ENCODE assay signal across 11 cellular contexts in the genomic region with DNA sequence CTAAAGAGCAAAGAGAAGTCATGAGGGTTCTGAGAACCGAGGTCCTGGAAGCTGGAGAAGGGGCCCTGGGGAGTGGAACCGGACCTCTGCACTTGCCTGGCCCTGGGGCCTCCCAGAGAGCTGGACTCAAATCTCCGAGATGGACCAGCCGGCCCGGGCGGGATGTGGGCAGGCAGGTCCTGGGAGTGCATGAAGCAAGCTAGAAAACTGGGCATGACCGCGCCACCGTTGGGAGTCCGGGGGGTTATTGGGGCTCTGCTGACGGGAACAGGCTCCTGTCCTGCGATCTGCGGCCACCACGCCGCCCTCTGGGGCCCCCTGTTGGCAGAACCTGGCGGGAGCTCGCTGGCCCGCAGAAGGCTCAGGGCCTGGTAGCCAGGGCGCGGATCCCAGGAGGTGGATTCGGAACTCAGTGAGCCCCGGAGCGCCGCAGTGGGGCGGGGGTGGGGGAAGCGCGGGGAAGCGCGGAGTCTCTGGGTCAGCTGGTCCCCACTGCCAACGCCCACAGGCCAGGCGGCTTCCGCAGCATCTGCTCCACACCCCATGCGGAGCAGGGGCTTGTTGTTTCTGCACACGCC.
A peak's percentile ranks its signal among the peaks of the same experiment; 100 is the strongest.
DNase-seq lines count a peak whose midpoint lies in the region; TF ChIP-seq lines count a peak whose summit lies in the region.
"Had no signal": no experiment of that assay in that cellular context is flagged by ENCODE, and none has a peak within 500 bp of the region (broad histone marks: within the 10 kb centered on the region; RNA-seq: fewer than 3 reads in every experiment).

No MANE protein-coding gene starts in this region.

- H3F3A ChIP-seq in neural progenitor cell (ENCODE audit: low read depth): peaks cover 26% of the 10 kb centered on the region

- peak overlapping the region; percentile 71 for H3K4me3 Mint-ChIP-seq in neural progenitor cell

- no peak overlapping the region for H2AFZ ChIP-seq in neural progenitor cell (replicated peaks)

- TF ChIP-seq POLR2A in sigmoid colon (IDR thresholded peaks at IDR 0.05): no peak

- H3K27me3 Mint-ChIP-seq in neural progenitor cell (ENCODE audit: insufficient read depth, low read depth): peaks cover 29% of the 10 kb centered on the region

- no peak overlapping the region for H3K9ac ChIP-seq in HUES64 (ENCODE audit: low read depth, low read length)
- H3K9ac ChIP-seq in neural progenitor cell: no peak overlapping the region

- H3K4me1 Mint-ChIP-seq in neural progenitor cell: peaks cover 23% of the 10 kb centered on the region

- H3K27me3 ChIP-seq in GM06990 (replicated peaks; ENCODE audit: control insufficient read depth, insufficient read depth, low read length): no peaks in the 10 kb centered on the region; the same call in 1 of the 2 replicates
- peaks cover 85% of the 10 kb centered on the region for H3K27me3 ChIP-seq in HUES64 (ENCODE audit: insufficient read depth, low read length)
- peaks cover 87% of the 10 kb centered on the region for H3K27me3 ChIP-seq in neural progenitor cell
- peaks cover 15 to 49% (median 26%) of the 10 kb centered on the region in 3 donors for H3K27me3 ChIP-seq in sigmoid colon
- H3K27me3 ChIP-seq: pancreas had no signal

- H3K4me2 ChIP-seq in neural progenitor cell: peak overlapping the region; percentile 17

- no peak for TF ChIP-seq EP300 in sigmoid colon (IDR thresholded peaks at IDR 0.05)

- H3K27ac Mint-ChIP-seq in neural progenitor cell: no peak overlapping the region
- H3K27ac Mint-ChIP-seq: brain had no signal

- H4K20me1 ChIP-seq in neural progenitor cell (ENCODE audit: low read depth): no peaks in the 10 kb centered on the region

- peaks cover 7% of the 10 kb centered on the region for H3K36me3 Mint-ChIP-seq in neural progenitor cell

- no peak for DNase-seq in GM06990 (ENCODE audit: extremely low read depth, insufficient read length)
- no peak for DNase-seq in fibroblast of pulmonary artery (ENCODE audit: low read depth)
- DNase-seq in neural progenitor cell (ENCODE audit: low spot score): peak; percentile 79
- no peak for DNase-seq in putamen (ENCODE audit: low spot score)
- no peak for DNase-seq in sigmoid colon
- DNase-seq in COLO829 (ENCODE audit: low spot score): no peak
- DNase-seq: NCI-H1417, SHP77 treated with DMSO at 0.1 percent for 48 hours had no signal

- peaks cover 4% of the 10 kb centered on the region for H3K9me3 Mint-ChIP-seq in neural progenitor cell

- intact Hi-C loops in sigmoid colon (cut with DNase I): loop anchor here (2.0 kb wide), 1 partner anchor 513 kb away; no protein-coding TSS in a partner anchor

- 24% methylated on average over 34 of the region's 34 CpGs for WGBS in HUES64
- 61 to 87% methylated on average over 34 of the region's 34 CpGs for WGBS in sigmoid colon, 2 donors

- no peaks in the 10 kb centered on the region for H3K36me3 ChIP-seq in GM06990 (ENCODE audit: control insufficient read depth, insufficient read depth, low read length)
- H3K36me3 ChIP-seq in HUES64 (ENCODE audit: insufficient read depth, low read length): no peaks in the 10 kb centered on the region
- no peaks in the 10 kb centered on the region for H3K36me3 ChIP-seq in neural progenitor cell
- H3K36me3 ChIP-seq in sigmoid colon: no peaks in the 10 kb centered on the region
- H3K36me3 ChIP-seq: pancreas had no signal

- H3K27ac ChIP-seq in HUES64 (ENCODE audit: low read depth, low read length) (no peak overlapping the region), neural progenitor cell (no peak overlapping the region), sigmoid colon (no peak overlapping the region)
- H3K27ac ChIP-seq: pancreas had no signal

- no peaks in the 10 kb centered on the region for H3K79me2 ChIP-seq in neural progenitor cell (ENCODE audit: low read depth)

- TF ChIP-seq CTCF in GM06990 (IDR thresholded peaks at IDR 0.05; ENCODE audit: insufficient read depth, low read length, poor library complexity, severe bottlenecking) (peak; percentile 53), fibroblast of pulmonary artery (IDR thresholded peaks at IDR 0.05; ENCODE audit: low read length, missing control alignments) (peak; percentile 7), neural progenitor cell (IDR thresholded peaks at IDR 0.05) (peak; percentile 75), sigmoid colon (IDR thresholded peaks at IDR 0.05) (no peak)

- H3K4me1 ChIP-seq in HUES64 (ENCODE audit: insufficient read depth, low read length): 0 out of 2 replicates have a peak, but pooled peaks cover 4% of the 10 kb centered on the region
- peaks cover 15% of the 10 kb centered on the region for H3K4me1 ChIP-seq in neural progenitor cell
- peaks cover 0 to 35% (median 30%) of the 10 kb centered on the region in 4 donors for H3K4me1 ChIP-seq in sigmoid colon

- H3K4me3 ChIP-seq in GM06990 (replicated peaks; ENCODE audit: low read depth, low read length) (no peak overlapping the region), HUES64 (ENCODE audit: low read length) (peak overlapping the region; percentile 29; the same call in 1 of the 2 replicates), fibroblast of pulmonary artery (replicated peaks; ENCODE audit: low read depth, low read length) (no peak overlapping the region), neural progenitor cell (no peak overlapping the region), sigmoid colon (no peak overlapping the region)
- H3K4me3 ChIP-seq: pancreas had no signal

- H3K9me3 ChIP-seq in HUES64 (ENCODE audit: insufficient read depth, low read depth, low read length) (no peaks in the 10 kb centered on the region), neural progenitor cell (ENCODE audit: low read depth) (no peaks in the 10 kb centered on the region), sigmoid colon (no peaks in the 10 kb centered on the region)
- H3K9me3 ChIP-seq: pancreas had no signal

Comparison
In these comparisons a context has a peak if more than half of its experiments do, and no peak if none do; other contexts are left out.
1. CTCF ChIP-seq: peak in GM06990 (single experiment), fibroblast of pulmonary artery (single experiment) and neural progenitor cell (single experiment); none in sigmoid colon (0 of 4).